Comparison of ENCODE assay signal across 20 cellular contexts in genomic region chr6:23445157-23445710, GRCh38.
DNase-seq lines count a peak whose midpoint lies in the region; ATAC-seq and TF ChIP-seq lines count a peak whose summit lies in the region.
"Had no signal": no experiment of that assay in that cellular context is flagged by ENCODE, and none has a peak within 500 bp of the region (broad histone marks: within the 10 kb centered on the region; RNA-seq: fewer than 3 reads in every experiment).

No MANE protein-coding gene starts in this region.

- H3K36me3 ChIP-seq in left ventricle myocardium inferior (no peaks in the 10 kb centered on the region), smooth muscle cell (ENCODE audit: low read depth) (no peaks in the 10 kb centered on the region)

- TF ChIP-seq CTCF in brain (conservative IDR thresholded peaks at IDR 0.05) (no peak), left ventricle myocardium inferior (IDR thresholded peaks at IDR 0.05; ENCODE audit: borderline replicate concordance) (no peak), smooth muscle cell (IDR thresholded peaks at IDR 0.05; ENCODE audit: borderline replicate concordance, insufficient read depth, poor library complexity, severe bottlenecking) (no peak)
- TF ChIP-seq CTCF in activated CD8-positive, alpha-beta T cell treated with anti-CD3 and anti-CD28 coated beads for 36 hours (IDR thresholded peaks at IDR 0.05): no peak

- no peaks in the 10 kb centered on the region for H3F3A ChIP-seq in smooth muscle cell (ENCODE audit: low read depth)

- peak overlapping the region; percentile 12 for H3K4me2 ChIP-seq in smooth muscle cell

- peak overlapping the region; percentile 79 for H2AFZ ChIP-seq in smooth muscle cell (ENCODE audit: low read depth)

- peaks cover 0 to 4% (median 2%) of the 10 kb centered on the region in 5 experiments for H3K9me3 Mint-ChIP-seq in brain
- no peaks in the 10 kb centered on the region for H3K9me3 Mint-ChIP-seq in activated CD8-positive, alpha-beta T cell treated with anti-CD3 and anti-CD28 coated beads for 36 hours
- H3K9me3 Mint-ChIP-seq: stimulated activated naive CD8-positive, alpha-beta T cell treated with anti-CD3 and anti-CD28 coated beads, Interleukin-15, Interleukin-2, amounts not matched to agents 100 ng/mL and 50 ng/mL, for 24 hours had no signal

- POLR2A ChIA-PET in activated CD8-positive, alpha-beta T cell treated with anti-CD3 and anti-CD28 coated beads for 36 hours (lab: Charles Lee): no interaction called here

- DNase-seq in NCI-H2171 treated with DMSO at 0.1 percent for 48 hours (lab: John Stamatoyannopoulos, UW) (peak; percentile 9), NCI-H2171 (lab: John Stamatoyannopoulos, UW) (no peak), left ventricle myocardium inferior (peak; percentile 17), smooth muscle cell (lab: John Stamatoyannopoulos, UW; ENCODE audit: unreplicated experiment) (no peak)
- no peak for DNase-seq in activated CD8-positive, alpha-beta T cell treated with anti-CD3 and anti-CD28 coated beads for 36 hours
- DNase-seq: activated CD4-positive, CD25-positive, alpha-beta regulatory T cell; activated effector memory CD4-positive, alpha-beta T cell treated with anti-CD3 and anti-CD28 coated beads, Interleukin-2, amount 50 U/mL, for 16 hours; aorta; DMS79 treated with DMSO at 0.1 percent for 48 hours; MM.1S; NCI-H1930; NCI-H526 treated with DMSO at 0.1 percent for 48 hours; posterior cingulate gyrus; T-helper 17 cell had no signal

- intact Hi-C loops in left ventricle myocardium inferior (cut with micrococcal nuclease): no loop called here
- intact Hi-C loops in activated CD8-positive, alpha-beta T cell treated with anti-CD3 and anti-CD28 coated beads for 36 hours (cut with micrococcal nuclease): no loop called here

- ATAC-seq in GM21390 (IDR thresholded peaks at IDR 0.05; ENCODE audit: unreplicated experiment) (no peak), GM19395 (IDR thresholded peaks at IDR 0.05; ENCODE audit: unreplicated experiment) (no peak)
- no peak for ATAC-seq in activated CD8-positive, alpha-beta T cell treated with anti-CD3 and anti-CD28 coated beads for 36 hours
- ATAC-seq: T-helper 17 cell had no signal

- H3K4me1 ChIP-seq in left ventricle myocardium inferior (peaks cover 23% of the 10 kb centered on the region), smooth muscle cell (ENCODE audit: low read depth) (peaks cover 6% of the 10 kb centered on the region)

- WGBS in smooth muscle cell (ENCODE audit: low lambda C conversion rate): 77% methylated on average over 5 of the region's 5 CpGs

- H3K4me1 Mint-ChIP-seq in brain: peaks cover 75% of the 10 kb centered on the region
- H3K4me1 Mint-ChIP-seq in activated CD8-positive, alpha-beta T cell treated with anti-CD3 and anti-CD28 coated beads for 36 hours (ENCODE audit: low read depth): no peaks in the 10 kb centered on the region
- H3K4me1 Mint-ChIP-seq: T-helper 17 cell had no signal

- CTCF ChIA-PET in activated CD8-positive, alpha-beta T cell treated with anti-CD3 and anti-CD28 coated beads for 36 hours (lab: Charles Lee): no interaction called here

- no peaks in the 10 kb centered on the region for H3K36me3 Mint-ChIP-seq in brain
- no peaks in the 10 kb centered on the region for H3K36me3 Mint-ChIP-seq in activated CD8-positive, alpha-beta T cell treated with anti-CD3 and anti-CD28 coated beads for 36 hours (ENCODE audit: low read depth)

- no peaks in the 10 kb centered on the region for H3K79me2 ChIP-seq in smooth muscle cell (ENCODE audit: low read depth)

- no peaks in the 10 kb centered on the region for H3K27me3 Mint-ChIP-seq in brain
- no peaks in the 10 kb centered on the region for H3K27me3 Mint-ChIP-seq in activated CD8-positive, alpha-beta T cell treated with anti-CD3 and anti-CD28 coated beads for 36 hours
- H3K27me3 Mint-ChIP-seq: stimulated activated naive CD8-positive, alpha-beta T cell treated with anti-CD3 and anti-CD28 coated beads, Interleukin-15, Interleukin-2, amounts not matched to agents 100 ng/mL and 50 ng/mL, for 24 hours; T-helper 17 cell had no signal

- H3K4me3 ChIP-seq in left ventricle myocardium inferior (no peak overlapping the region), smooth muscle cell (no peak overlapping the region)
- H3K4me3 ChIP-seq: coronary artery had no signal

- no peak overlapping the region for H3K9ac ChIP-seq in smooth muscle cell (ENCODE audit: low read depth)

- no peaks in the 10 kb centered on the region for H4K20me1 ChIP-seq in smooth muscle cell (ENCODE audit: low read depth)

- H3K9me3 ChIP-seq in left ventricle myocardium inferior (replicated peaks): no peaks in the 10 kb centered on the region
- H3K9me3 ChIP-seq in smooth muscle cell (replicated peaks; ENCODE audit: low read depth): no peaks in the 10 kb centered on the region

- H3K27ac ChIP-seq in left ventricle myocardium inferior (replicated peaks): peak overlapping the region; percentile 74
- H3K27ac ChIP-seq in smooth muscle cell (ENCODE audit: low read depth): peak overlapping the region; percentile 9
- H3K27ac ChIP-seq: C4-2B, coronary artery had no signal

- H3K4me3 Mint-ChIP-seq in brain: peak overlapping the region in 4 of 5 experiments; percentile 11 to 69 (median 37)
- H3K4me3 Mint-ChIP-seq in activated CD8-positive, alpha-beta T cell treated with anti-CD3 and anti-CD28 coated beads for 36 hours: no peak overlapping the region
- H3K4me3 Mint-ChIP-seq: stimulated activated naive CD8-positive, alpha-beta T cell treated with anti-CD3 and anti-CD28 coated beads, Interleukin-15, Interleukin-2, amounts not matched to agents 100 ng/mL and 50 ng/mL, for 24 hours; T-helper 17 cell had no signal

- peak overlapping the region; percentile 87 to 96 (median 93) for H3K27ac Mint-ChIP-seq in brain
- H3K27ac Mint-ChIP-seq in activated CD8-positive, alpha-beta T cell treated with anti-CD3 and anti-CD28 coated beads for 36 hours: no peak overlapping the region
- H3K27ac Mint-ChIP-seq: stimulated activated naive CD8-positive, alpha-beta T cell treated with anti-CD3 and anti-CD28 coated beads, Interleukin-15, Interleukin-2, amounts not matched to agents 100 ng/mL and 50 ng/mL, for 24 hours; T-helper 17 cell had no signal

- H3K27me3 ChIP-seq in left ventricle myocardium inferior (ENCODE audit: low read depth) (no peaks in the 10 kb centered on the region), smooth muscle cell (ENCODE audit: low read depth) (no peaks in the 10 kb centered on the region)

Comparison
In these comparisons a context has a peak if more than half of its experiments do, and no peak if none do; other contexts are left out.
1. DNase-seq: peak in NCI-H2171 treated with DMSO at 0.1 percent for 48 hours (single experiment) and left ventricle myocardium inferior (single experiment); none in NCI-H2171 (single experiment), smooth muscle cell (single experiment) and activated CD8-positive, alpha-beta T cell treated with anti-CD3 and anti-CD28 coated beads for 36 hours (single experiment).